ENCODE assay signal across 14 cellular contexts in the genomic region with DNA sequence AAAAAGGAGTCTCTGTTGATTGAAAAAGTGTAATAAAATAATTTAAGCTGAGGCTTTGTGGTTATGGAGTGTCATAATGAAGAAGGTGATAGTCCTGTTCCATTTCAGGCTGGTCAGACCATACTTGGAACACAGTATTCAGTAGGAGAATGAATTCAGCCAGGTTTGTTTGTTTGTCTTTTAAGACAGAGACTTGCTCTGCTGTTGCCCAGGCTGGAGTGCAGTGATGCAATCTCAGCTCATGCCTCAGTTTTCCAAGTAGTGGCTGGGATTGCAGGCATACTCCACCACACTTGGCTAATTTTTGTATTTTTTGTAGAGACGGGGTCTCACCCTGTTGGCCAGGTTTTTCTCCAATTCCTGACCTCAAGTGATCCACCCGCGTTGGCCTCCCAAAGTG. TPM values are rescaled to one million over a fixed set of nuclear protein-coding genes. Genes with fewer than 3 reads are reported as not detected.
A peak's percentile ranks its signal among the peaks of the same experiment; 100 is the strongest.
DNase-seq lines count a peak whose midpoint lies in the region; ATAC-seq and TF ChIP-seq lines count a peak whose summit lies in the region.
"Had no signal": no experiment of that assay in that cellular context is flagged by ENCODE, and none has a peak within 500 bp of the region (broad histone marks: within the 10 kb centered on the region; RNA-seq: fewer than 3 reads in every experiment).

No MANE protein-coding gene starts in this region.

- intact Hi-C loops in activated T-helper 2 cell treated with anti-CD3 and anti-CD28 coated beads, Interferon-gamma antibody, Interleukin-2, Interleukin-4, amounts not matched to agents 10 μg/mL and 5 μg/mL and 100 μg/mL, durations not matched to agents 14 hours and 24 hours and 36 hours (cut with micrococcal nuclease), result loop anchor here (2.0 kb wide), 1 partner anchor 383 kb away; no protein-coding TSS in a partner anchor
- intact Hi-C loops in sciatic nerve (cut with DNase I) (no loop called here), testis (cut with DNase I; ENCODE audit: low total_unique reads) (no loop called here)

- H3K18ac ChIP-seq in H9 (ENCODE audit: insufficient read length, low read depth, low read length), result no peak overlapping the region

- peak overlapping the region in 2 of 3 experiments; percentile 55 to 77; a peak in 2 of 7 replicates for H3K27ac Mint-ChIP-seq in H9
- H3K27ac Mint-ChIP-seq in activated T-helper 2 cell treated with anti-CD3 and anti-CD28 coated beads, Interferon-gamma antibody, Interleukin-2, Interleukin-4, amounts not matched to agents 10 μg/mL and 5 μg/mL and 100 μg/mL, durations not matched to agents 14 hours and 24 hours and 36 hours, result peak overlapping the region; percentile 72
- H3K27ac Mint-ChIP-seq in immature natural killer cell, result peak overlapping the region; percentile 42 to 81 (median 64)

- H4K8ac ChIP-seq in H9 (replicated peaks; ENCODE audit: insufficient read length, low read depth, low read length), result no peak overlapping the region

- H3K9me3 Mint-ChIP-seq in H9 (peaks cover 2 to 6% of the 10 kb centered on the region in 2 experiments; a peak in 3 of 5 replicates), immature natural killer cell (no peaks in the 10 kb centered on the region)
- peaks cover 7% of the 10 kb centered on the region for H3K9me3 Mint-ChIP-seq in activated T-helper 2 cell treated with anti-CD3 and anti-CD28 coated beads, Interferon-gamma antibody, Interleukin-2, Interleukin-4, amounts not matched to agents 10 μg/mL and 5 μg/mL and 100 μg/mL, durations not matched to agents 14 hours and 24 hours and 36 hours

- no peak overlapping the region for H4K91ac ChIP-seq in H9 (ENCODE audit: insufficient read length, low read depth, low read length)

- H3K27me3 ChIP-seq in H9 (ENCODE audit: insufficient read depth, low read length) (no peaks in the 10 kb centered on the region), testis (no peaks in the 10 kb centered on the region)
- H3K27me3 ChIP-seq: ovary had no signal

- H3K4me3 ChIP-seq in testis, result no peak overlapping the region
- H3K4me3 ChIP-seq: GM12878, ovary had no signal

- no peak overlapping the region for H2BK15ac ChIP-seq in H9 (ENCODE audit: low read depth, low read length)

- no peak overlapping the region for H3K9ac ChIP-seq in H9 (ENCODE audit: extremely low read depth, insufficient read length, low read length)

- DNase-seq in H9 (no peak), immature natural killer cell (no peak), sciatic nerve (ENCODE audit: low spot score) (no peak), HuH-7 (ENCODE audit: low spot score) (no peak), CD1c-positive myeloid dendritic cell (ENCODE audit: extremely low spot score) (no peak), COLO829 (ENCODE audit: low spot score) (no peak), testis (no peak)
- no peak for DNase-seq in activated T-helper 2 cell treated with anti-CD3 and anti-CD28 coated beads, Interferon-gamma antibody, Interleukin-2, Interleukin-4, amounts not matched to agents 10 μg/mL and 5 μg/mL and 100 μg/mL, durations not matched to agents 14 hours and 24 hours and 36 hours (ENCODE audit: low spot score)
- DNase-seq: CD4-positive, CD25-positive, alpha-beta regulatory T cell; NCI-H2107; ovary; substantia nigra; T1000 had no signal

- peaks cover 12% of the 10 kb centered on the region; the same call in 1 of the 2 replicates for H3K79me2 ChIP-seq in H9 (ENCODE audit: insufficient read depth, low read length)

- no peaks in the 10 kb centered on the region for H4K20me1 ChIP-seq in H9 (ENCODE audit: control insufficient read depth, insufficient read depth, insufficient read length)

- no peak overlapping the region for H2BK12ac ChIP-seq in H9 (ENCODE audit: insufficient read length, low read depth, low read length)

- no peak overlapping the region for H3K14ac ChIP-seq in H9 (ENCODE audit: insufficient read depth, low read length)

- H3K79me1 ChIP-seq in H9 (ENCODE audit: insufficient read depth, low read depth, low read length, poor library complexity, severe bottlenecking), result peaks cover 9% of the 10 kb centered on the region

- H3K56ac ChIP-seq in H9 (ENCODE audit: insufficient read length, low read depth, low read length), result no peak overlapping the region

- no peak overlapping the region for H2BK120ac ChIP-seq in H9 (ENCODE audit: low read depth, low read length, poor library complexity, severe bottlenecking)

- H2AFZ ChIP-seq in H9 (ENCODE audit: low read length), result no peak overlapping the region

- no peak for TF ChIP-seq POLR2A in testis (IDR thresholded peaks at IDR 0.05)

- H3K36me3 Mint-ChIP-seq in H9 (ENCODE audit: insufficient read depth in 1 of 3, low read depth in 3 of 3) (peaks cover 3 to 11% (median 8%) of the 10 kb centered on the region in 3 experiments; a peak in 4 of 7 replicates), immature natural killer cell (peaks cover 0 to 4% (median 0%) of the 10 kb centered on the region in 3 donors)
- peaks cover 32% of the 10 kb centered on the region for H3K36me3 Mint-ChIP-seq in activated T-helper 2 cell treated with anti-CD3 and anti-CD28 coated beads, Interferon-gamma antibody, Interleukin-2, Interleukin-4, amounts not matched to agents 10 μg/mL and 5 μg/mL and 100 μg/mL, durations not matched to agents 14 hours and 24 hours and 36 hours (ENCODE audit: low read depth)

- no peak overlapping the region for H3K23ac ChIP-seq in H9 (ENCODE audit: insufficient read length, low read depth, low read length)

- H3K4me1 ChIP-seq in H9 (ENCODE audit: insufficient read depth, low read length) (peaks cover 7% of the 10 kb centered on the region; the same call in 1 of the 2 replicates), testis (peaks cover 26% of the 10 kb centered on the region)

- H3K23me2 ChIP-seq in H9 (ENCODE audit: insufficient read length, low read depth, low read length, poor library complexity, severe bottlenecking), result no peaks in the 10 kb centered on the region

- no peaks in the 10 kb centered on the region for H3K9me3 ChIP-seq in H9 (ENCODE audit: control insufficient read depth, low read depth, low read length)
- H3K9me3 ChIP-seq in testis, result no peaks in the 10 kb centered on the region
- H3K9me3 ChIP-seq: ovary had no signal

- no CpG with 5 or more reads among the region's 3 CpGs for WGBS in H9 (ENCODE audit: extremely low coverage, insufficient read length, low lambda C conversion rate)
- WGBS in testis, 2 donors, result 83 to 85% methylated on average over 3 of the region's 3 CpGs

- peak; percentile 78 for ATAC-seq in sciatic nerve
- ATAC-seq: GM12878 had no signal

- H3K27ac ChIP-seq in H9 (ENCODE audit: insufficient read length, low read depth, low read length) (no peak overlapping the region), testis (no peak overlapping the region)
- H3K27ac ChIP-seq: ovary had no signal

- H3T11ph ChIP-seq in H9 (ENCODE audit: low read length), result no peak overlapping the region

- H3K27me3 Mint-ChIP-seq in H9 (ENCODE audit: low read depth) (no peaks in the 10 kb centered on the region), immature natural killer cell (ENCODE audit: low read depth in 3 of 3) (peaks cover 0 to 2% (median 2%) of the 10 kb centered on the region in 3 donors)
- H3K27me3 Mint-ChIP-seq in activated T-helper 2 cell treated with anti-CD3 and anti-CD28 coated beads, Interferon-gamma antibody, Interleukin-2, Interleukin-4, amounts not matched to agents 10 μg/mL and 5 μg/mL and 100 μg/mL, durations not matched to agents 14 hours and 24 hours and 36 hours (ENCODE audit: low read depth), result no peaks in the 10 kb centered on the region
- H3K27me3 Mint-ChIP-seq: CD4-positive, CD25-positive, alpha-beta regulatory T cell had no signal

- TF ChIP-seq CTCF in H9 (conservative IDR thresholded peaks at IDR 0.05), result no peak
- TF ChIP-seq CTCF in testis (IDR thresholded peaks at IDR 0.05), result no peak

- no peak overlapping the region for H4K5ac ChIP-seq in H9 (ENCODE audit: insufficient read length, low read depth, low read length)

- H3K4me3 Mint-ChIP-seq in H9 (no peak overlapping the region), immature natural killer cell (peak overlapping the region; percentile 21 to 58 (median 46))
- no peak overlapping the region for H3K4me3 Mint-ChIP-seq in activated T-helper 2 cell treated with anti-CD3 and anti-CD28 coated beads, Interferon-gamma antibody, Interleukin-2, Interleukin-4, amounts not matched to agents 10 μg/mL and 5 μg/mL and 100 μg/mL, durations not matched to agents 14 hours and 24 hours and 36 hours (ENCODE audit: low read depth)

- no peak overlapping the region for H2BK5ac ChIP-seq in H9 (ENCODE audit: insufficient read length, low read length)

- no peak overlapping the region for H2AK5ac ChIP-seq in H9 (ENCODE audit: insufficient read length, low read length)

- H3K4ac ChIP-seq in H9 (ENCODE audit: low read depth, low read length), result no peak overlapping the region

- no peaks in the 10 kb centered on the region for H3K36me3 ChIP-seq in testis (ENCODE audit: low read depth, missing control alignments)
- H3K36me3 ChIP-seq: ovary had no signal

- H3K4me1 Mint-ChIP-seq in H9 (peaks cover 26 to 29% of the 10 kb centered on the region in 2 experiments), immature natural killer cell (peaks cover 89 to 95% of the 10 kb centered on the region in 2 donors)
- H3K4me1 Mint-ChIP-seq in activated T-helper 2 cell treated with anti-CD3 and anti-CD28 coated beads, Interferon-gamma antibody, Interleukin-2, Interleukin-4, amounts not matched to agents 10 μg/mL and 5 μg/mL and 100 μg/mL, durations not matched to agents 14 hours and 24 hours and 36 hours (ENCODE audit: low read depth), result peaks cover 62% of the 10 kb centered on the region

- no peak overlapping the region for H3K4me2 ChIP-seq in H9 (ENCODE audit: insufficient read depth, insufficient read length, low read length)

- no peak overlapping the region for H2BK20ac ChIP-seq in H9 (ENCODE audit: low read depth, low read length, poor library complexity, severe bottlenecking)

RNA-seq across cellular contexts. Expression of gene IQGAP1, which starts 33.5 kb away (rescaled TPM):
- total RNA-seq in H9 (2021), result 67.0 and 72.4 TPM in 2 replicates
- 186 and 196 TPM in 2 replicates for total RNA-seq in activated T-helper 2 cell treated with anti-CD3 and anti-CD28 coated beads, Interferon-gamma antibody, Interleukin-2, Interleukin-4, amounts not matched to agents 10 μg/mL and 5 μg/mL and 100 μg/mL, durations not matched to agents 14 hours and 24 hours and 36 hours
- 100 to 1,000 TPM; 179 to 346 (median 238) TPM for polyA plus RNA-seq in immature natural killer cell
- 202 TPM for total RNA-seq in sciatic nerve
- total RNA-seq in testis, result 100 to 1,000 TPM in 1 of 2 donors, 10 to 100 TPM in 1; 86.9 to 102 TPM
- 44.4 TPM for polyA plus RNA-seq in testis (ENCODE audit: insufficient read depth, low read depth, low replicate concordance)

Comparison
In these comparisons a context has a peak if more than half of its experiments do, and no peak if none do; other contexts are left out.
1. H3K4me3 Mint-ChIP-seq: peak in immature natural killer cell (5 of 5); none in H9 (0 of 2) and activated T-helper 2 cell treated with anti-CD3 and anti-CD28 coated beads, Interferon-gamma antibody, Interleukin-2, Interleukin-4, amounts not matched to agents 10 μg/mL and 5 μg/mL and 100 μg/mL, durations not matched to agents 14 hours and 24 hours and 36 hours (single experiment).
2. Peak in every context shown above with its lines, with median percentiles within 50 percentile points of each other: H3K27ac Mint-ChIP-seq.